In genomic region chr1:119912963-119913362, GRCh38 we compare ENCODE assay signal across 34 cellular contexts. TPM values are rescaled to one million over a fixed set of nuclear protein-coding genes. Genes with fewer than 3 reads are reported as not detected.
"Had no signal": no experiment of that assay in that cellular context is flagged by ENCODE, and none has a peak within 500 bp of the region (broad histone marks: within the 10 kb centered on the region; RNA-seq: fewer than 3 reads in every experiment).

No MANE protein-coding gene starts in this region.

- H3K27me3 Mint-ChIP-seq: naive thymus-derived CD8-positive, alpha-beta T cell; stimulated activated memory B cell treated with anti-CD40 and anti-IgM and Interleukin-4, amounts not matched to agents 10 μg/mL and 1 μg/mL and 100 μg/mL, for 72 hours; stimulated activated naive CD8-positive, alpha-beta T cell treated with anti-CD3 and anti-CD28 coated beads, Interleukin-15, amount 100 ng/mL, for 72 hours; type B pancreatic cell had no signal

- H3K4me1 ChIP-seq: left lung, lower lobe of right lung, right atrium auricular region, right lobe of liver, tibial nerve, uterus had no signal

- H3K27me3 ChIP-seq: left lung, ovary, right atrium auricular region, right lobe of liver, tibial nerve, uterus had no signal

- DNase-seq: hypothalamus; immature natural killer cell; kidney; left colon; left lung; lower lobe of right lung; naive thymus-derived CD8-positive, alpha-beta T cell; ovary; right lobe of liver; stimulated activated CD4-positive, alpha-beta T cell treated with anti-CD3 and anti-CD28 coated beads, Interleukin-1b, Interleukin-23, amount 100 ng/mL, for 48 hours; stimulated activated CD4-positive, alpha-beta T cell treated with anti-CD3 and anti-CD28 coated beads, Interleukin-2, amount 100 ng/mL, for 48 hours; stimulated activated CD4-positive, alpha-beta T cell treated with anti-CD3 and anti-CD28 coated beads, Interleukin-4, amount 100 ng/mL, for 4 hours; stimulated activated CD8-positive, alpha-beta memory T cell treated with anti-CD3 and anti-CD28 coated beads, Interleukin-4, amount 100 ng/mL, for 48 hours; stimulated activated naive CD4-positive, alpha-beta T cell treated with Interleukin-2 at 50 U/mL for 16 hours; stimulated activated naive CD8-positive, alpha-beta T cell treated with anti-CD3 and anti-CD28 coated beads, Interleukin-15, amount 100 ng/mL, for 72 hours; substantia nigra; uterus had no signal

- H3K4me2 ChIP-seq: smooth muscle cell had no signal

- H3K4me3 Mint-ChIP-seq: immature natural killer cell; naive thymus-derived CD8-positive, alpha-beta T cell; stimulated activated memory B cell treated with anti-CD40 and anti-IgM and Interleukin-4, amounts not matched to agents 10 μg/mL and 1 μg/mL and 100 μg/mL, for 72 hours; stimulated activated naive CD8-positive, alpha-beta T cell treated with anti-CD3 and anti-CD28 coated beads, Interleukin-15, amount 100 ng/mL, for 72 hours; type B pancreatic cell had no signal

- H3K9me3 Mint-ChIP-seq: naive thymus-derived CD8-positive, alpha-beta T cell; stimulated activated memory B cell treated with anti-CD40 and anti-IgM and Interleukin-4, amounts not matched to agents 10 μg/mL and 1 μg/mL and 100 μg/mL, for 72 hours; stimulated activated naive CD8-positive, alpha-beta T cell treated with anti-CD3 and anti-CD28 coated beads, Interleukin-15, amount 100 ng/mL, for 72 hours; type B pancreatic cell had no signal

- H3K27ac ChIP-seq: left lung, lower lobe of right lung, ovary, right atrium auricular region, right lobe of liver, tibial nerve, uterus had no signal

- H3K4me1 Mint-ChIP-seq: stimulated activated memory B cell treated with anti-CD40 and anti-IgM and Interleukin-4, amounts not matched to agents 10 μg/mL and 1 μg/mL and 100 μg/mL, for 72 hours had no signal

- FAIRE-seq: islet of Langerhans, kidney had no signal

- H3K36me3 ChIP-seq: ovary, uterus had no signal

- H3K9me3 ChIP-seq: left lung, lower lobe of right lung, ovary, right atrium auricular region, right lobe of liver, tibial nerve, uterus had no signal

- H3K27ac Mint-ChIP-seq: progenitor cell of endocrine pancreas; stimulated activated memory B cell treated with anti-CD40 and anti-IgM and Interleukin-4, amounts not matched to agents 10 μg/mL and 1 μg/mL and 100 μg/mL, for 72 hours; stimulated activated naive CD8-positive, alpha-beta T cell treated with anti-CD3 and anti-CD28 coated beads, Interleukin-15, amount 100 ng/mL, for 72 hours; type B pancreatic cell had no signal

- H3K4me3 ChIP-seq: left lung, lower lobe of right lung, ovary, right atrium auricular region, right lobe of liver, smooth muscle cell, tibial nerve, uterus had no signal

- ATAC-seq: left colon; left lung; lower lobe of right lung; naive thymus-derived CD8-positive, alpha-beta T cell; right lobe of liver; stimulated activated memory B cell treated with anti-CD40 and anti-IgM and Interleukin-4, amounts not matched to agents 10 μg/mL and 1 μg/mL and 100 μg/mL, for 72 hours; stimulated activated naive CD8-positive, alpha-beta T cell treated with anti-CD3 and anti-CD28 coated beads, Interleukin-15, amount 100 ng/mL, for 72 hours had no signal

RNA-seq across cellular contexts. Expression of gene ADAM30, which starts 16.6 kb away (rescaled TPM):
- total RNA-seq: kidney; left colon; left lung; liver; lower lobe of right lung; mucosa of gallbladder; naive thymus-derived CD8-positive, alpha-beta T cell; omental fat pad; ovary; progenitor cell of endocrine pancreas; pulmonary artery endothelial cell; renal cortical epithelial cell; right atrium auricular region; right lobe of liver; skeletal muscle tissue; smooth muscle cell; temporal lobe; tibial nerve; ureter; uterus had no signal
- polyA plus RNA-seq: immature natural killer cell; liver; naive thymus-derived CD8-positive, alpha-beta T cell; neural cell; ovary; smooth muscle cell; thymus had no signal
